Comparison of ENCODE assay signal across 1 cellular context in genomic region chr20:19351542-19351941, GRCh38.
TF ChIP-seq lines count a peak whose summit lies in the region.

No MANE protein-coding gene starts in this region.

TF ChIP-seq in GM23338, 12 proteins besides CTCF, POLR2A, EP300 and RAD21 (continued from another document):
- no peak for TF ChIP-seq ZNF462 (CRISPR knock-in tag; IDR thresholded peaks at IDR 0.05)
TF ChIP-seq in GM23338: peak in this region for 0.
